Comparison of ENCODE assay signal across 11 cellular contexts in the genomic region with DNA sequence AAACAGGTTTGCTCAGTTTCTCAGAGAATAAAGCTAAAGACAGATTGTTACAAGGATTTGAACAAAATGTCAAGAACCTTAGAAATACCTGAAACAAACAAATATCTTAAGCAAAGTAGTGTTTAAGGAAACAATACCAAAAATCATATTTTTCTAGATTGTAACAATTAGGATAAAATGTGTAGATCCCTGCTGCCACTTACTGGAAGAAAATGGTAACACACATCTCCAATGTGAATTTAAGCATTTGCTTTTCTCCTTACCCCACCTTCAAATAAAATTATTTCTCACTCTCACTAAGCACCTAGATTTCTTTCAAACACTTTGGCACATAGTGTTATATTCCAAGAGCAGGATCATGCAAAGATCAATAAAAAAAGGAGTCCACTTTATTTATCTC. TPM values are rescaled to one million over a fixed set of nuclear protein-coding genes. Genes with fewer than 3 reads are reported as not detected.
A peak's percentile ranks its signal among the peaks of the same experiment; 100 is the strongest.
DNase-seq lines count a peak whose midpoint lies in the region; ATAC-seq and TF ChIP-seq lines count a peak whose summit lies in the region.
"Had no signal": no experiment of that assay in that cellular context is flagged by ENCODE, and none has a peak within 500 bp of the region (broad histone marks: within the 10 kb centered on the region; RNA-seq: fewer than 3 reads in every experiment).

No MANE protein-coding gene starts in this region.

- H3K27me3 Mint-ChIP-seq in activated T-helper 2 cell treated with anti-CD3 and anti-CD28 coated beads, Interferon-gamma antibody, Interleukin-2, Interleukin-4, amounts not matched to agents 10 μg/mL and 5 μg/mL and 100 μg/mL, durations not matched to agents 14 hours and 24 hours and 36 hours (ENCODE audit: low read depth): no peaks in the 10 kb centered on the region
- H3K27me3 Mint-ChIP-seq: activated naive CD8-positive, alpha-beta T cell treated with anti-CD3 and anti-CD28 coated beads for 36 hours; CD8-positive, alpha-beta memory T cell had no signal

- H3K27me3 ChIP-seq in dorsolateral prefrontal cortex: no peaks in the 10 kb centered on the region

- no peaks in the 10 kb centered on the region for H3K9me3 Mint-ChIP-seq in activated T-helper 2 cell treated with anti-CD3 and anti-CD28 coated beads, Interferon-gamma antibody, Interleukin-2, Interleukin-4, amounts not matched to agents 10 μg/mL and 5 μg/mL and 100 μg/mL, durations not matched to agents 14 hours and 24 hours and 36 hours
- H3K9me3 Mint-ChIP-seq: activated naive CD8-positive, alpha-beta T cell treated with anti-CD3 and anti-CD28 coated beads for 36 hours; CD8-positive, alpha-beta memory T cell had no signal

- H3K36me3 Mint-ChIP-seq in activated T-helper 2 cell treated with anti-CD3 and anti-CD28 coated beads, Interferon-gamma antibody, Interleukin-2, Interleukin-4, amounts not matched to agents 10 μg/mL and 5 μg/mL and 100 μg/mL, durations not matched to agents 14 hours and 24 hours and 36 hours (ENCODE audit: low read depth): peaks cover 31% of the 10 kb centered on the region

- H3K27ac ChIP-seq in dorsolateral prefrontal cortex: peak overlapping the region in 1 of 59 donors; percentile 29
- H3K27ac ChIP-seq in substantia nigra (ENCODE audit: low read depth, low read length, poor library complexity, severe bottlenecking): no peak overlapping the region

- H3K4me3 Mint-ChIP-seq in activated T-helper 2 cell treated with anti-CD3 and anti-CD28 coated beads, Interferon-gamma antibody, Interleukin-2, Interleukin-4, amounts not matched to agents 10 μg/mL and 5 μg/mL and 100 μg/mL, durations not matched to agents 14 hours and 24 hours and 36 hours (ENCODE audit: low read depth): no peak overlapping the region
- H3K4me3 Mint-ChIP-seq: activated naive CD8-positive, alpha-beta T cell treated with anti-CD3 and anti-CD28 coated beads for 36 hours; CD8-positive, alpha-beta memory T cell had no signal

- H3K27ac Mint-ChIP-seq in activated T-helper 2 cell treated with anti-CD3 and anti-CD28 coated beads, Interferon-gamma antibody, Interleukin-2, Interleukin-4, amounts not matched to agents 10 μg/mL and 5 μg/mL and 100 μg/mL, durations not matched to agents 14 hours and 24 hours and 36 hours: no peak overlapping the region
- H3K27ac Mint-ChIP-seq: activated naive CD8-positive, alpha-beta T cell treated with anti-CD3 and anti-CD28 coated beads for 36 hours had no signal

- TF ChIP-seq CTCF in NB4 (IDR thresholded peaks at IDR 0.05; ENCODE audit: low read depth, low read length) (peak; percentile 31), dorsolateral prefrontal cortex (IDR thresholded peaks at IDR 0.05 in 54 of 56, conservative IDR thresholded peaks at IDR 0.05 in 2 of 56; ENCODE audit: low read depth in 1 of 56, partially characterized antibody in 56 of 56) (peak in 54 of 56 donors; percentile 22 to 66 (median 52)), retinal pigment epithelial cell (conservative IDR thresholded peaks at IDR 0.05; ENCODE audit: low read depth, low read length) (peak; percentile 68)

- DNase-seq in NCI-H2227 (lab: John Stamatoyannopoulos, UW; ENCODE audit: unreplicated experiment): peak; percentile 7
- no peak for DNase-seq in NCI-H2227 treated with DMSO at 0.1 percent for 48 hours (lab: John Stamatoyannopoulos, UW)
- DNase-seq in NB4 (ENCODE audit: low read depth): peak; percentile 18
- no peak for DNase-seq in dorsolateral prefrontal cortex
- DNase-seq in retinal pigment epithelial cell (ENCODE audit: low read depth): no peak
- no peak for DNase-seq in substantia nigra (lab: John Stamatoyannopoulos, UW)
- no peak for DNase-seq in activated T-helper 2 cell treated with anti-CD3 and anti-CD28 coated beads, Interferon-gamma antibody, Interleukin-2, Interleukin-4, amounts not matched to agents 10 μg/mL and 5 μg/mL and 100 μg/mL, durations not matched to agents 14 hours and 24 hours and 36 hours (ENCODE audit: low spot score)
- DNase-seq: activated naive CD8-positive, alpha-beta T cell treated with anti-CD3 and anti-CD28 coated beads for 36 hours; CD8-positive, alpha-beta memory T cell; stimulated activated naive CD4-positive, alpha-beta T cell had no signal

- no peaks in the 10 kb centered on the region for H3K4me1 Mint-ChIP-seq in activated T-helper 2 cell treated with anti-CD3 and anti-CD28 coated beads, Interferon-gamma antibody, Interleukin-2, Interleukin-4, amounts not matched to agents 10 μg/mL and 5 μg/mL and 100 μg/mL, durations not matched to agents 14 hours and 24 hours and 36 hours (ENCODE audit: low read depth)

- intact Hi-C loops in dorsolateral prefrontal cortex (cut with DNase I): no loop called here
- intact Hi-C loops in activated T-helper 2 cell treated with anti-CD3 and anti-CD28 coated beads, Interferon-gamma antibody, Interleukin-2, Interleukin-4, amounts not matched to agents 10 μg/mL and 5 μg/mL and 100 μg/mL, durations not matched to agents 14 hours and 24 hours and 36 hours (cut with micrococcal nuclease): loop anchor here (10.0 kb wide), 1 partner anchor 109 kb away; no protein-coding TSS in a partner anchor

- no peak for ATAC-seq in HG03378 (IDR thresholded peaks at IDR 0.05; ENCODE audit: unreplicated experiment)

- H3K4me3 ChIP-seq in NB4 (ENCODE audit: low read depth, low read length) (no peak overlapping the region), dorsolateral prefrontal cortex (no peak overlapping the region), retinal pigment epithelial cell (ENCODE audit: low read length) (no peak overlapping the region)

- TF ChIP-seq POLR2A in NB4 (IDR thresholded peaks at IDR 0.05; ENCODE audit: extremely low read depth, insufficient read length): no peak

RNA-seq across cellular contexts. Expression of a gene that starts 34.9 kb away (rescaled TPM):
- 10 to 100 TPM; 44.4 to 93.6 (median 71.6) TPM for total RNA-seq in dorsolateral prefrontal cortex
- 65.3 and 69.5 TPM in 2 replicates for total RNA-seq in activated T-helper 2 cell treated with anti-CD3 and anti-CD28 coated beads, Interferon-gamma antibody, Interleukin-2, Interleukin-4, amounts not matched to agents 10 μg/mL and 5 μg/mL and 100 μg/mL, durations not matched to agents 14 hours and 24 hours and 36 hours

Comparison
In these comparisons a context has a peak if more than half of its experiments do, and no peak if none do; other contexts are left out.
1. DNase-seq: peak in NCI-H2227 (single experiment) and NB4 (single experiment); none in NCI-H2227 treated with DMSO at 0.1 percent for 48 hours (single experiment), dorsolateral prefrontal cortex (0 of 10), retinal pigment epithelial cell (single experiment), substantia nigra (0 of 49) and activated T-helper 2 cell treated with anti-CD3 and anti-CD28 coated beads, Interferon-gamma antibody, Interleukin-2, Interleukin-4, amounts not matched to agents 10 μg/mL and 5 μg/mL and 100 μg/mL, durations not matched to agents 14 hours and 24 hours and 36 hours (single experiment).
2. Peak in every context shown above with its lines, with median percentiles within 50 percentile points of each other: CTCF ChIP-seq.